Comparison of ENCODE assay signal across 8 cellular contexts in the genomic region with DNA sequence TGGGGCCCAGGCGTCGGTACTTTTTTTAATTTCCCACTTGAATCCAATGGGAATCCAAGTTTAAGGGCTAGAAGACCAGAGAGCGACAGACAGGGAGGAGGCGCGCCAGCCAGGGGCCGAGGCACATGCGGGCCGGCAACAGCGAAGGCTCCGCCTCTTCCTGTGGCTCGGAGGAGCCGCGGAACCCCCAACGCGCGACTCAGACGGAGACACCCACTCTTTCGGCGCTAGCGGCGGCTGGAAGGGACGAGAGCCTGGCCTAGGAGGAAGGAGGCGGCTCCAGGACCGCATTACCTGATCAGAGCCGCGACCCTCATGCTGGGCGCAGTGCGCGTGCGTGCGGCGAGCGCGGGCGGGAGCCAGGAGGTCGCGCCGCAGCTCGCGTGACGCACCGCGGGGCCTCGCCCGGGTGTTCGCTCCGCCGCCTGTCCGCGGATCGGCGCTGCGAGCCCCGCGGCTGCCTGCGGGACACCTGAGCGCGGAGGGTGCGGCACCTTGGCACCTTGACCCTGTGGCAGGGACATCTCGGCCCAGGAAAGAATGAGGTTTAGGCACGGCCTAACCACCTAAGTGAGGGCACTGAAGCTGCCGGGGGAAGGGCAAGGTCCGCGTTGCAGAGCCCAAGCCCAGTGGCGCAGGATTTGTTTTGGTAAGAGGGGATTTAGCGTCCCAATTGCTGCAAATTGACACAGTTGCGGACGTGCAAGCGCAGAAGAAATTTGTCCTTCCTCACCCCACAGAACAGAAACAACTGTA. TPM values are rescaled to one million over a fixed set of nuclear protein-coding genes. Genes with fewer than 3 reads are reported as not detected.
DNase-seq lines count a peak whose midpoint lies in the region; ATAC-seq and TF ChIP-seq lines count a peak whose summit lies in the region.

A gene with protein sequence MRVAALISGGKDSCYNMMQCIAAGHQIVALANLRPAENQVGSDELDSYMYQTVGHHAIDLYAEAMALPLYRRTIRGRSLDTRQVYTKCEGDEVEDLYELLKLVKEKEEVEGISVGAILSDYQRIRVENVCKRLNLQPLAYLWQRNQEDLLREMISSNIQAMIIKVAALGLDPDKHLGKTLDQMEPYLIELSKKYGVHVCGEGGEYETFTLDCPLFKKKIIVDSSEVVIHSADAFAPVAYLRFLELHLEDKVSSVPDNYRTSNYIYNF (minus strand): TSS at position 341 of the 756 bp plus-strand sequence. CDS start 24 bp downstream, at position 317.

- H3K4me2 ChIP-seq in OCI-LY3 (ENCODE audit: low read length), result peak within 1 kb of the TSS; percentile 80

- H3K36me3 Mint-ChIP-seq in Calu3 (ENCODE audit: insufficient read depth, unreplicated experiment), result peaks cover 20% of the 10 kb centered on the region

- H3K36me3 ChIP-seq in OCI-LY3 (replicated peaks; ENCODE audit: low read depth, low read length) (peaks cover 2% of the 10 kb centered on the region), mucosa of rectum (ENCODE audit: control insufficient read depth in 2 of 2, insufficient read depth in 2 of 2, low read length in 2 of 2) (no peaks in the 10 kb centered on the region)

- peak within 1 kb of the TSS; percentile 92 for H2AFZ ChIP-seq in OCI-LY3 (ENCODE audit: low read depth, low read length)

- H3K27me3 ChIP-seq in OCI-LY3 (ENCODE audit: low read depth, low read length) (no peaks in the 10 kb centered on the region), mucosa of rectum (ENCODE audit: control insufficient read depth in 2 of 2, insufficient read depth in 2 of 2, low read length in 2 of 2) (no peaks in the 10 kb centered on the region)

- H3K27ac Mint-ChIP-seq in Calu3 (ENCODE audit: unreplicated experiment), result peak within 1 kb of the TSS; percentile 99

- H3K9me3 Mint-ChIP-seq in Calu3 (ENCODE audit: low read depth, unreplicated experiment), result no peaks in the 10 kb centered on the region

- H3K27me3 Mint-ChIP-seq in Calu3 (ENCODE audit: unreplicated experiment), result no peaks in the 10 kb centered on the region

- DNase-seq in Calu3 (peak; percentile 43), HT-29 (ENCODE audit: low spot score) (peak; percentile 89), activated T-cell treated with anti-CD3 and anti-CD28 coated beads for 1 hour (ENCODE audit: low read depth) (peak; percentile 63), epithelial cell of prostate (ENCODE audit: low read depth, low spot score) (no peak)
- DNase-seq in stimulated activated CD8-positive, alpha-beta memory T cell treated with anti-CD3 and anti-CD28 coated beads, Interleukin-4, amount 100 ng/mL, for 4 hours (ENCODE audit: low read depth in 2 of 2, low spot score in 1 of 2), result peak; percentile 61 to 81

- BruUV-seq in Calu3 (replicated peaks; lab: Mats Ljungman, UMichigan), result TSS peak; percentile 56

- peaks cover 18% of the 10 kb centered on the region for H3K79me2 ChIP-seq in OCI-LY3 (ENCODE audit: low read length)

- H3K4me3 Mint-ChIP-seq in Calu3 (ENCODE audit: low read depth, unreplicated experiment), result peak within 1 kb of the TSS; percentile 92

- no peaks in the 10 kb centered on the region for H4K20me1 ChIP-seq in OCI-LY3 (ENCODE audit: insufficient read depth, low read length)

- ATAC-seq in GM21360 (IDR thresholded peaks at IDR 0.05; ENCODE audit: unreplicated experiment), result peak; percentile 80

- H3K9ac ChIP-seq in OCI-LY3 (ENCODE audit: low read length) (peak within 1 kb of the TSS; percentile 85), mucosa of rectum (ENCODE audit: low read depth in 1 of 2, low read length in 2 of 2) (peak within 1 kb of the TSS; percentile 77 to 98)

- H3K4me3 ChIP-seq in OCI-LY3 (ENCODE audit: low read length) (peak within 1 kb of the TSS; percentile 90), mucosa of rectum (ENCODE audit: low read length in 2 of 2) (peak within 1 kb of the TSS; percentile 81 to 94)

- H3K9me3 ChIP-seq in OCI-LY3 (ENCODE audit: insufficient read depth, low read length) (no peaks in the 10 kb centered on the region), mucosa of rectum (ENCODE audit: control insufficient read depth in 2 of 2, low read length in 2 of 2) (no peaks in the 10 kb centered on the region)

- no peak for TF ChIP-seq CTCF in Calu3 (IDR thresholded peaks at IDR 0.05; ENCODE audit: unreplicated experiment)
- no peak for TF ChIP-seq CTCF in OCI-LY3 (IDR thresholded peaks at IDR 0.05; ENCODE audit: low read depth, low read length)

- peaks cover 13% of the 10 kb centered on the region for H3K4me1 Mint-ChIP-seq in Calu3 (ENCODE audit: low read depth, unreplicated experiment)

- peaks cover 12% of the 10 kb centered on the region for H3K4me1 ChIP-seq in OCI-LY3 (ENCODE audit: low read length)
- H3K4me1 ChIP-seq in mucosa of rectum (ENCODE audit: control insufficient read depth in 2 of 2, insufficient read depth in 2 of 2, low read length in 2 of 2), result peaks cover 0 to 8% of the 10 kb centered on the region in 2 donors

- H3K27ac ChIP-seq in OCI-LY3 (ENCODE audit: low read length) (peak within 1 kb of the TSS; percentile 86), epithelial cell of prostate (peak within 1 kb of the TSS; percentile 96), mucosa of rectum (ENCODE audit: low read depth in 2 of 2, low read length in 2 of 2) (peak within 1 kb of the TSS; percentile 99)

- CTCF ChIA-PET in Calu3 (lab: Charles Lee), result interaction anchor here (0.6 kb wide), 1 partner anchor 107 kb away, joined by 5 read pairs; no protein-coding TSS in a partner anchor

- intact Hi-C loops in Calu3 (cut with micrococcal nuclease; ENCODE audit: unreplicated experiment), result no loop called here

RNA-seq across cellular contexts. Expression of the gene that starts here (rescaled TPM):
- total RNA-seq in Calu3 (2022), result 5.3 and 8.0 TPM in 2 replicates
- total RNA-seq in HT-29 (2014; rRNA removed; shearing (Covaris generic)), result 9.3 and 27.3 TPM in 2 replicates
